In the genomic region with DNA sequence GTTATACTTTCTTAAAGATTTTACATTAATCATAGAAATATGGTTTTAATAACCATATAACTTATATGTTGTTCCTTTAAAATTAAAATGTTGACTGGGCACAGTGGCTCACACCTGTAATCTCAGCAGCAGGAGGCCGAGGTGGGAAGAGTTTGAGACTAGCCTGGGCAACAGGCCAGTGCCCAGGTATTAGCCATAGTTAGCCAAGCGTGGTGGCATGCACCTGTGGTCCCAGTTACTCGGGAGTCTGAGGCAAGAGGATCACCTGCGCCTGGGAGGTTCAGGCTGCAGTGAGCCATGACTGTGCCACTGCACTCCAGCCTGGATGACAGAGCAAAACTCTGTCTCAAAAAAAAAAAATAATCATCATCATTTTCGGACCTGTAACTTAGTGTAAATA, we compare ENCODE assay signal across 17 cellular contexts.
"Had no signal": no experiment of that assay in that cellular context is flagged by ENCODE, and none has a peak within 500 bp of the region (broad histone marks: within the 10 kb centered on the region; RNA-seq: fewer than 3 reads in every experiment).

No MANE protein-coding gene starts in this region.

- DNase-seq: dermis blood vessel endothelial cell; dorsolateral prefrontal cortex; effector CD4-positive, alpha-beta T cell; effector memory CD4-positive, alpha-beta T cell; foreskin keratinocyte; heart left ventricle; hypothalamus; immature natural killer cell; islet precursor cell; kidney; kidney glomerular epithelial cell; left cardiac atrium; left ventricle myocardium superior; lower lobe of right lung; mesenchymal stem cell; mucosa of descending colon; naive B cell had no signal
